In the genomic region with DNA sequence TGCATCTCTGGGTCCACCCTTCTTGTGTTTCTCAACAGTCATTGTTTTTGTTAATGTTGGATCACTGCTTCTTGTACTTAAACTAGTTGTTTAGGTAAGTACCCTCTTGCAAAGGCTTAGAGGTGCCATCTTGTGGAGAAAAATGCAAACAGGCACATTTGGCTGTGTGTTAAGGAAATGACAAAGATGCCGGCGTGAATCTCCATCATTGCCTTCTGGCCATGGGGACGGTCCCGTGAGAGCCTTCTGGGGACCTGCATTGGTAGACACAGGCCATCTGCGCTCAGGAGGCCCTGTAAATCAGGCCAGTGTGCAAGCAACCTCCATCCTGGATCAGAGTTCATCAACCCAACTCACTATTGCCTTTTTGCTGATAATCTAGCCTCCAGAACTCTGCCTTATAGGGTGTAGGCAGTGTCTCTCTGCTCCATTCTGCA, we compare ENCODE assay signal across 9 cellular contexts.
DNase-seq lines count a peak whose midpoint lies in the region; ATAC-seq, FAIRE-seq and TF ChIP-seq lines count a peak whose summit lies in the region.
"Had no signal": no experiment of that assay in that cellular context is flagged by ENCODE, and none has a peak within 500 bp of the region (broad histone marks: within the 10 kb centered on the region; RNA-seq: fewer than 3 reads in every experiment).

No MANE protein-coding gene starts in this region.

- H3K27ac Mint-ChIP-seq in activated CD4-positive, alpha-beta T cell treated with anti-CD3 and anti-CD28 coated beads for 36 hours: no peak overlapping the region
- H3K27ac Mint-ChIP-seq: activated naive CD4-positive, alpha-beta T cell treated with anti-CD3 and anti-CD28 coated beads, Interleukin-2, amount 50 U/mL, for 24 hours had no signal

- H3K9me3 ChIP-seq in body of pancreas (no peaks in the 10 kb centered on the region), kidney (ENCODE audit: control insufficient read depth in 1 of 2, low read length in 2 of 2) (no peaks in the 10 kb centered on the region), uterus (no peaks in the 10 kb centered on the region)

- H3K4me1 ChIP-seq in body of pancreas (no peaks in the 10 kb centered on the region), kidney (ENCODE audit: control insufficient read depth in 1 of 2, insufficient read depth in 1 of 2, low read depth in 1 of 2, low read length in 2 of 2) (no peaks in the 10 kb centered on the region), uterus (no peaks in the 10 kb centered on the region)

- no peaks in the 10 kb centered on the region for H3K27me3 ChIP-seq in body of pancreas
- H3K27me3 ChIP-seq in uterus: no peaks in the 10 kb centered on the region

- intact Hi-C loops in activated CD4-positive, alpha-beta T cell treated with anti-CD3 and anti-CD28 coated beads for 36 hours (cut with DNase I, micrococcal nuclease): loop anchor here (1.0 to 5.0 kb wide), 2 partner anchors 118 to 204 kb away; no protein-coding TSS in a partner anchor
- intact Hi-C loops in body of pancreas (cut with DNase I): no loop called here
- intact Hi-C loops in kidney (cut with DNase I): no loop called here
- intact Hi-C loops in uterus (cut with DNase I; ENCODE audit: low total_unique reads): no loop called here

- FAIRE-seq in kidney (lab: Jason Lieb, UNC): no peak

- H3K4me3 Mint-ChIP-seq in activated CD4-positive, alpha-beta T cell treated with anti-CD3 and anti-CD28 coated beads for 36 hours: no peak overlapping the region
- H3K4me3 Mint-ChIP-seq: activated naive CD4-positive, alpha-beta T cell treated with anti-CD3 and anti-CD28 coated beads, Interleukin-2, amount 50 U/mL, for 24 hours had no signal

- no peaks in the 10 kb centered on the region for H3K9me3 Mint-ChIP-seq in activated CD4-positive, alpha-beta T cell treated with anti-CD3 and anti-CD28 coated beads for 36 hours (ENCODE audit: low read depth)
- H3K9me3 Mint-ChIP-seq: activated naive CD4-positive, alpha-beta T cell treated with anti-CD3 and anti-CD28 coated beads, Interleukin-2, amount 50 U/mL, for 24 hours had no signal

- H3K27ac ChIP-seq in body of pancreas (no peak overlapping the region), kidney (ENCODE audit: low read depth in 2 of 2, low read length in 2 of 2) (no peak overlapping the region), uterus (no peak overlapping the region)

- H3K36me3 ChIP-seq in body of pancreas (replicated peaks in 1 of 2; ENCODE audit: insufficient read depth in 1 of 2, low read depth in 2 of 2) (no peaks in the 10 kb centered on the region), kidney (ENCODE audit: control insufficient read depth in 1 of 2, insufficient read depth in 2 of 2, low read length in 2 of 2) (no peaks in the 10 kb centered on the region), uterus (no peaks in the 10 kb centered on the region)

- DNase-seq in activated CD4-positive, alpha-beta T cell treated with anti-CD3 and anti-CD28 coated beads for 36 hours: peak; percentile 33
- DNase-seq in activated CD4-positive, alpha-beta T cell treated with anti-CD3 and anti-CD28 coated beads for 4 hours: no peak
- peak; percentile 61 for DNase-seq in NCI-H2227 (lab: John Stamatoyannopoulos, UW; ENCODE audit: unreplicated experiment)
- DNase-seq in body of pancreas: peak in 2 of 4 donors; percentile 15 to 42
- DNase-seq in kidney: no peak
- no peak for DNase-seq in uterus

- CTCF ChIA-PET in activated CD4-positive, alpha-beta T cell treated with anti-CD3 and anti-CD28 coated beads for 36 hours (lab: Charles Lee): interaction anchor here (1.4 kb wide), 1 partner anchor 10 kb away, joined by 4 read pairs; no protein-coding TSS in a partner anchor

- no peaks in the 10 kb centered on the region for H3K4me1 Mint-ChIP-seq in activated CD4-positive, alpha-beta T cell treated with anti-CD3 and anti-CD28 coated beads for 36 hours
- H3K4me1 Mint-ChIP-seq: activated naive CD4-positive, alpha-beta T cell treated with anti-CD3 and anti-CD28 coated beads, Interleukin-2, amount 50 U/mL, for 24 hours had no signal

- no peaks in the 10 kb centered on the region for H3K36me3 Mint-ChIP-seq in activated CD4-positive, alpha-beta T cell treated with anti-CD3 and anti-CD28 coated beads for 36 hours (ENCODE audit: low read depth)
- H3K36me3 Mint-ChIP-seq: activated naive CD4-positive, alpha-beta T cell treated with anti-CD3 and anti-CD28 coated beads, Interleukin-2, amount 50 U/mL, for 24 hours had no signal

- no peak overlapping the region for H3K9ac ChIP-seq in kidney (ENCODE audit: low read length in 2 of 2)

- peak in 4 of 7 experiments; percentile 34 to 48 (median 40) for TF ChIP-seq CTCF in body of pancreas (IDR thresholded peaks at IDR 0.05)
- TF ChIP-seq CTCF in kidney (IDR thresholded peaks at IDR 0.05; ENCODE audit: borderline replicate concordance, extremely low read depth, insufficient read depth): peak; percentile 54
- peak in 3 of 4 experiments; percentile 16 to 48 (median 23) for TF ChIP-seq CTCF in uterus (IDR thresholded peaks at IDR 0.05)

- WGBS in body of pancreas, 2 donors: 21 to 27% methylated on average over 5 of the region's 5 CpGs

- POLR2A ChIA-PET in activated CD4-positive, alpha-beta T cell treated with anti-CD3 and anti-CD28 coated beads for 36 hours (lab: Charles Lee): no interaction called here

- no peak for ATAC-seq in activated CD4-positive, alpha-beta T cell treated with anti-CD3 and anti-CD28 coated beads for 36 hours
- ATAC-seq in body of pancreas: no peak
- ATAC-seq in HG03159 (IDR thresholded peaks at IDR 0.05; ENCODE audit: unreplicated experiment): no peak
- ATAC-seq in HG02642 (IDR thresholded peaks at IDR 0.05; ENCODE audit: poor library complexity, unreplicated experiment): no peak

- no peak for TF ChIP-seq POLR2A in body of pancreas (IDR thresholded peaks at IDR 0.05)
- TF ChIP-seq POLR2A in uterus (IDR thresholded peaks at IDR 0.05): no peak

- peaks cover 4% of the 10 kb centered on the region for H3K27me3 Mint-ChIP-seq in activated CD4-positive, alpha-beta T cell treated with anti-CD3 and anti-CD28 coated beads for 36 hours

- H3K4me3 ChIP-seq in body of pancreas (no peak overlapping the region), kidney (ENCODE audit: low read length in 2 of 2) (no peak overlapping the region), uterus (no peak overlapping the region)

Comparison
In these comparisons a context has a peak if more than half of its experiments do, and no peak if none do; other contexts are left out.
1. DNase-seq: peak in activated CD4-positive, alpha-beta T cell treated with anti-CD3 and anti-CD28 coated beads for 36 hours (single experiment) and NCI-H2227 (single experiment); none in activated CD4-positive, alpha-beta T cell treated with anti-CD3 and anti-CD28 coated beads for 4 hours (0 of 2), kidney (single experiment) and uterus (0 of 2).
2. intact Hi-C loops: an anchor here in activated CD4-positive, alpha-beta T cell treated with anti-CD3 and anti-CD28 coated beads for 36 hours (1.0 to 5.0 kb wide); none called in body of pancreas, kidney and uterus.
3. Peak in every context shown above with its lines, with median percentiles within 50 percentile points of each other: CTCF ChIP-seq.